In the genomic region with DNA sequence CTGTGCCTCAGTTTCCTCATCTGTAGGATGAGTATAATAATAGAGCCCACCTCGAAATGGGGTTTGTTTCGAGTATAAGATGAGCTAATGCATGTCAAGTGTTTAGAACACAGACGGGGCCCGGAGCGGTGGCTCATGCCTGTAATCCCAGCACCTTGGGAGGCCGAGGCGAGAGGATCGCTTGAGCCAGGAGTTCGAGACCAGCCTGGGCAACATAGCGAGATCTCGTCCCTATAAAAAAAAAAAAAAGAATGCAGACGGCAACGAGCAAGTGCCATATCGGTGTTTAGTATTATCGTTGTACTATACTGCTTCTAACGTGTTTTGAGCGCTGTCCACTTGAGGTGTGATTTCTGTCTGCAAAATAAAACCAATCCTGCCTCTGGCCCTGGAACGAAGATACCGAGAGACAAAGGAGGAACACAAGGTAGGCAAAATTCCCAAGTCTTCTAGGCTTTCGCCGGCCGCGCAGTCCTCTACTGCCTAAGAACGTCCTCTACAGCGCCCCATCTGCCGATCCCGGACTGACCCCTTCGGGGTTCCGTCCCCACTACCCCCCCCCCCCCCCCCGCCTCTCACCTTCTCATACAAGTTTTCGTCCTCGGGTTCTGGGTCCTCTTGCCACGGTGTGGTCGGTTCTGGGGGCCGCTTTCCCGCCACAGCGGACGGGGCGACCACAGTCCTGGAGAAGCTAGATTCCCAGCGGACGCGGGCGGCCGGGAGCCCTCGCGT, we compare ENCODE assay signal across 8 cellular contexts. TPM values are rescaled to one million over a fixed set of nuclear protein-coding genes. Genes with fewer than 3 reads are reported as not detected.
DNase-seq lines count a peak whose midpoint lies in the region; TF ChIP-seq lines count a peak whose summit lies in the region.

No MANE protein-coding gene starts in this region.

- H3K36me3 ChIP-seq in adipocyte (ENCODE audit: control insufficient read depth, insufficient read depth, low read length, severe bottlenecking) (peaks cover 22% of the 10 kb centered on the region), left ventricle myocardium inferior (peaks cover 5% of the 10 kb centered on the region), parathyroid adenoma (ENCODE audit: control insufficient read depth, insufficient read depth, low read length) (no peaks in the 10 kb centered on the region)

- intact Hi-C loops in left ventricle myocardium inferior (cut with micrococcal nuclease), result no loop called here

- H3K9ac ChIP-seq in adipocyte (ENCODE audit: low read length), result peak overlapping the region; percentile 91
- H3K9ac ChIP-seq in parathyroid adenoma, result no peak overlapping the region

- H3K27ac ChIP-seq in left ventricle myocardium inferior (replicated peaks) (peak overlapping the region; percentile 97), parathyroid adenoma (peak overlapping the region; percentile 97)

- H3K79me2 ChIP-seq in parathyroid adenoma, result peaks cover 13% of the 10 kb centered on the region

- DNase-seq in NCI-H82 (lab: John Stamatoyannopoulos, UW) (peak; percentile 70), NCI-H82 treated with DMSO at 0.1 percent for 48 hours (lab: John Stamatoyannopoulos, UW; ENCODE audit: unreplicated experiment) (no peak), H4 (ENCODE audit: low spot score) (peak; percentile 29), NCI-H1105 (lab: John Stamatoyannopoulos, UW) (peak; percentile 17), adipocyte (ENCODE audit: low read depth) (peak; percentile 50), left ventricle myocardium inferior (no peak), HuH-7 (ENCODE audit: low spot score) (no peak)

- H3K4me3 ChIP-seq in adipocyte (ENCODE audit: low read length), result peak overlapping the region; percentile 89
- peak overlapping the region; percentile 78 for H3K4me3 ChIP-seq in left ventricle myocardium inferior
- peak overlapping the region; percentile 85 for H3K4me3 ChIP-seq in parathyroid adenoma (ENCODE audit: low read depth, low read length)

- H3K9me3 ChIP-seq in adipocyte (ENCODE audit: control insufficient read depth, low read length) (peaks cover 6% of the 10 kb centered on the region), left ventricle myocardium inferior (replicated peaks) (no peaks in the 10 kb centered on the region), parathyroid adenoma (ENCODE audit: control insufficient read depth, low read length) (no peaks in the 10 kb centered on the region)

- H3K4me1 ChIP-seq in adipocyte (ENCODE audit: control insufficient read depth, insufficient read depth, low read length) (peaks cover 14% of the 10 kb centered on the region), left ventricle myocardium inferior (peaks cover 35% of the 10 kb centered on the region), parathyroid adenoma (no peaks in the 10 kb centered on the region)

- H2AFZ ChIP-seq in parathyroid adenoma, result peak overlapping the region; percentile 68

- TF ChIP-seq CTCF in left ventricle myocardium inferior (IDR thresholded peaks at IDR 0.05; ENCODE audit: borderline replicate concordance) (no peak), parathyroid adenoma (IDR thresholded peaks at IDR 0.05) (no peak)

- H3K27me3 ChIP-seq in adipocyte (replicated peaks; ENCODE audit: control insufficient read depth, insufficient read depth, low read length) (peaks cover 13% of the 10 kb centered on the region), left ventricle myocardium inferior (ENCODE audit: low read depth) (no peaks in the 10 kb centered on the region), parathyroid adenoma (ENCODE audit: control insufficient read depth, insufficient read depth, low read length) (no peaks in the 10 kb centered on the region)

- H3K4me2 ChIP-seq in parathyroid adenoma (ENCODE audit: low read length), result peak overlapping the region; percentile 86

RNA-seq across cellular contexts. Expression of gene NDUFB11, which starts 0.4 kb away (rescaled TPM):
- total RNA-seq in H4 (2014; rRNA removed; shearing (Covaris generic)), result 129 and 138 TPM in 2 replicates
- 171 TPM for total RNA-seq in left ventricle myocardium inferior

RNA-seq across cellular contexts. Expression of gene RBM10, which starts 1.0 kb away (rescaled TPM):
- total RNA-seq in H4 (2014; rRNA removed; shearing (Covaris generic)), result 37.9 and 42.3 TPM in 2 replicates
- 27.8 TPM for total RNA-seq in left ventricle myocardium inferior

RNA-seq across cellular contexts. Expression of gene UBA1, which starts 49.6 kb away (rescaled TPM):
- 105 and 130 TPM in 2 replicates for total RNA-seq in H4 (2014; rRNA removed; shearing (Covaris generic))
- total RNA-seq in left ventricle myocardium inferior, result 99.8 TPM

Comparison
In these comparisons a context has a peak if more than half of its experiments do, and no peak if none do; other contexts are left out.
1. DNase-seq: peak in NCI-H82 (single experiment), H4 (single experiment), NCI-H1105 (single experiment) and adipocyte (single experiment); none in NCI-H82 treated with DMSO at 0.1 percent for 48 hours (single experiment), left ventricle myocardium inferior (single experiment) and HuH-7 (single experiment).
2. Peak in every context shown above with its lines, with median percentiles within 50 percentile points of each other: H3K4me3 ChIP-seq.